In genomic region chr20:36726168-36726567, GRCh38 we compare ENCODE assay signal across 17 cellular contexts.
"Had no signal": no experiment of that assay in that cellular context is flagged by ENCODE, and none has a peak within 500 bp of the region (broad histone marks: within the 10 kb centered on the region; RNA-seq: fewer than 3 reads in every experiment).

No MANE protein-coding gene starts in this region.

- ATAC-seq: activated naive CD8-positive, alpha-beta T cell treated with anti-CD3 and anti-CD28 coated beads, Interleukin-2, amount 50 U/mL, for 24 hours; esophagus mucosa; foreskin keratinocyte; upper lobe of right lung had no signal

- DNase-seq: activated CD4-positive, alpha-beta T cell treated with anti-CD3 and anti-CD28 coated beads for 4 hours; activated naive CD4-positive, alpha-beta T cell; activated naive CD8-positive, alpha-beta T cell treated with anti-CD3 and anti-CD28 coated beads, Interleukin-2, amount 50 U/mL, for 24 hours; central memory CD4-positive, alpha-beta T cell; endodermal cell; foreskin keratinocyte; islet precursor cell; ovary; stimulated activated CD4-positive, alpha-beta T cell treated with anti-CD3 and anti-CD28 coated beads, Interleukin-4, amount 100 ng/mL, for 1 hour; stimulated activated CD8-positive, alpha-beta memory T cell treated with anti-CD3 and anti-CD28 coated beads, Interleukin-4, amount 100 ng/mL, for 48 hours; T1000; upper lobe of right lung had no signal

- H3K9me3 ChIP-seq: ovary, upper lobe of right lung had no signal

- H3K27me3 ChIP-seq: foreskin keratinocyte, ovary, upper lobe of right lung had no signal

- H3K4me1 Mint-ChIP-seq: neural crest cell had no signal

- H3K4me1 ChIP-seq: foreskin keratinocyte, upper lobe of right lung had no signal

- H3K27me3 Mint-ChIP-seq: activated naive CD8-positive, alpha-beta T cell treated with anti-CD3 and anti-CD28 coated beads, Interleukin-2, amount 50 U/mL, for 24 hours; dendritic cell treated with granulocyte-macrophage colony-stimulating factor and Interleukin-4, amounts not matched to agents 40 ng/mL and 50 ng/mL, for 4 days; stimulated activated naive CD8-positive, alpha-beta T cell treated with anti-CD3 and anti-CD28 coated beads, Interleukin-15, Interleukin-2, amounts not matched to agents 100 ng/mL and 50 ng/mL, for 24 hours had no signal

- H3K27ac ChIP-seq: foreskin keratinocyte, ovary, upper lobe of right lung had no signal

- H3K27ac Mint-ChIP-seq: activated naive CD8-positive, alpha-beta T cell treated with anti-CD3 and anti-CD28 coated beads, Interleukin-2, amount 50 U/mL, for 24 hours; activated T-helper 1 cell treated with anti-CD3 and anti-CD28 coated beads, Interleukin-12 subunit alpha, Interleukin-12 subunit beta, Interleukin-2, Interleukin-4 antibody, amounts not matched to agents 30 ng/mL and 10 ng/mL and 1 ng/mL, durations not matched to agents 14 hours and 24 hours and 36 hours; dendritic cell treated with granulocyte-macrophage colony-stimulating factor and Interleukin-4, amounts not matched to agents 40 ng/mL and 50 ng/mL, for 4 days; endodermal cell; stimulated activated naive CD8-positive, alpha-beta T cell treated with anti-CD3 and anti-CD28 coated beads, Interleukin-15, Interleukin-2, amounts not matched to agents 100 ng/mL and 50 ng/mL, for 24 hours had no signal

- H3K36me3 ChIP-seq: ovary had no signal

- H3K9me3 Mint-ChIP-seq: activated naive CD8-positive, alpha-beta T cell treated with anti-CD3 and anti-CD28 coated beads, Interleukin-2, amount 50 U/mL, for 24 hours; activated T-helper 1 cell treated with anti-CD3 and anti-CD28 coated beads, Interleukin-12 subunit alpha, Interleukin-12 subunit beta, Interleukin-2, Interleukin-4 antibody, amounts not matched to agents 30 ng/mL and 10 ng/mL and 1 ng/mL, durations not matched to agents 14 hours and 24 hours and 36 hours; dendritic cell treated with granulocyte-macrophage colony-stimulating factor and Interleukin-4, amounts not matched to agents 40 ng/mL and 50 ng/mL, for 4 days; endodermal cell; neural crest cell; stimulated activated naive CD8-positive, alpha-beta T cell treated with anti-CD3 and anti-CD28 coated beads, Interleukin-15, Interleukin-2, amounts not matched to agents 100 ng/mL and 50 ng/mL, for 24 hours had no signal

- H3K4me3 ChIP-seq: ovary, upper lobe of right lung had no signal

- H3K4me3 Mint-ChIP-seq: activated naive CD8-positive, alpha-beta T cell treated with anti-CD3 and anti-CD28 coated beads, Interleukin-2, amount 50 U/mL, for 24 hours; activated T-helper 1 cell treated with anti-CD3 and anti-CD28 coated beads, Interleukin-12 subunit alpha, Interleukin-12 subunit beta, Interleukin-2, Interleukin-4 antibody, amounts not matched to agents 30 ng/mL and 10 ng/mL and 1 ng/mL, durations not matched to agents 14 hours and 24 hours and 36 hours; dendritic cell treated with granulocyte-macrophage colony-stimulating factor and Interleukin-4, amounts not matched to agents 40 ng/mL and 50 ng/mL, for 4 days; endodermal cell; neural crest cell; stimulated activated naive CD8-positive, alpha-beta T cell treated with anti-CD3 and anti-CD28 coated beads, Interleukin-15, Interleukin-2, amounts not matched to agents 100 ng/mL and 50 ng/mL, for 24 hours had no signal
